Comparison of ENCODE assay signal across 8 cellular contexts in the genomic region with DNA sequence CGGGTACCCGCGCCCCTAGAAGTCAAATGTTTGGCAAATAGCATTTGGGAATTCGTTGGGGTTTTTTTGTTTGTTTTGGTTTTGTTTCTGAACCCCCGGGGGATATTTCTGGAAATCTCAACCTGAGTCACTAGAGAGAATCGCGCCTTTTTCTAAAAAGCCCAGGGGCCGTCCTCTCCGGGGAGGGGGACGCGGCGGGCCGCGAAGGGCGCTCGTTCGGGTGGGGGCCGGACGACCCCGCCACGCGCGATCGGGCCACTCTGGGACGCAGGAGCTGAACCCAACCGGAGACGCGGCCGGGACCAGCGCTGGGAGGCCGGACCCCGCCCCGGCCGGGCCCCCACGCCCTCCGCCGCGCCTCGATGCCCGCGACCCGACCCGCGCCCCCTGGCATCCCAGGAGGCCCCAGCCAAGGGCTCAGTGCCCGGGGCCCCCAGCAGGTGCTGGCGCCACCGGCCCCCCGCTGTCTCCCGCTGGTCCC. TPM values are rescaled to one million over a fixed set of nuclear protein-coding genes. Genes with fewer than 3 reads are reported as not detected.
DNase-seq lines count a peak whose midpoint lies in the region; ATAC-seq and TF ChIP-seq lines count a peak whose summit lies in the region.

No MANE protein-coding gene starts in this region.

- 5 to 6% methylated on average over 19 to 20 of the region's 49 CpGs for WGBS in GM23248 (ENCODE audit: low coverage in 1 of 2, low lambda C conversion rate in 2 of 2, missing lambda C conversion rate in 2 of 2), 2 experiments
- WGBS in esophagus squamous epithelium, 2 donors = 0% methylated on average over 7 of the region's 49 CpGs; no CpG with 5 or more reads in 1 of the 2 donors

- H3K36me3 ChIP-seq in GM23248 (ENCODE audit: low read depth) (no peaks in the 10 kb centered on the region), RWPE2 (ENCODE audit: low read depth) (peaks cover 25% of the 10 kb centered on the region), esophagus squamous epithelium (no peaks in the 10 kb centered on the region)

- H3K4me1 Mint-ChIP-seq in Calu3 (ENCODE audit: low read depth, unreplicated experiment) = peaks cover 40% of the 10 kb centered on the region

- H3K4me3 Mint-ChIP-seq in Calu3 (ENCODE audit: low read depth, unreplicated experiment) = peak overlapping the region; percentile 77

- DNase-seq in Calu3 (no peak), GM23248 (peak; percentile 44), RWPE2 (ENCODE audit: low spot score) (no peak), esophagus squamous epithelium (lab: John Stamatoyannopoulos, UW) (no peak), omental fat pad (ENCODE audit: low spot score) (no peak), SIG-M5 treated with dmso at 0.1 percent for 504 hours (lab: John Stamatoyannopoulos, UW; ENCODE audit: unreplicated experiment) (no peak), NCI-H510A (lab: John Stamatoyannopoulos, UW) (no peak)
- DNase-seq in stimulated activated CD4-positive, alpha-beta T cell treated with anti-CD3 and anti-CD28 coated beads, Interleukin-15, amount 100 ng/mL, for 24 hours = no peak

- BruUV-seq in Calu3 (replicated peaks; lab: Mats Ljungman, UMichigan) = no TSS peak

- in situ Hi-C loops in GM23248 (cut with MboI) = no loop called here

- no peaks in the 10 kb centered on the region for H3K9me3 ChIP-seq in GM23248 (ENCODE audit: low read depth)
- no peaks in the 10 kb centered on the region for H3K9me3 ChIP-seq in RWPE2 (ENCODE audit: severe bottlenecking)
- no peaks in the 10 kb centered on the region for H3K9me3 ChIP-seq in esophagus squamous epithelium

- no peaks in the 10 kb centered on the region for H3K27me3 Mint-ChIP-seq in Calu3 (ENCODE audit: unreplicated experiment)

- H3K9me3 Mint-ChIP-seq in Calu3 (ENCODE audit: low read depth, unreplicated experiment) = no peaks in the 10 kb centered on the region

- CTCF ChIA-PET in Calu3 (lab: Charles Lee) = interaction anchor here (0.7 to 2.8 kb wide), 7 partner anchors 11 to 186 kb away, joined by 3 to 20 read pairs (median 4); no protein-coding TSS in a partner anchor

- H3K9ac ChIP-seq in GM23248 = peak overlapping the region; percentile 95

- peak overlapping the region; percentile 96 for H3K4me2 ChIP-seq in GM23248 (ENCODE audit: unreplicated experiment)

- H3K9me2 ChIP-seq in GM23248 (ENCODE audit: insufficient read depth) = no peaks in the 10 kb centered on the region

- H3K27ac ChIP-seq in GM23248 (peak overlapping the region; percentile 72), RWPE2 (ENCODE audit: poor library complexity, severe bottlenecking) (peak overlapping the region; percentile 76), esophagus squamous epithelium (peak overlapping the region; percentile 92 to 98 (median 96))

- H4K20me1 ChIP-seq in GM23248 (ENCODE audit: insufficient read depth) = peaks cover 7% of the 10 kb centered on the region; the same call in 1 of the 2 replicates

- peaks cover 64% of the 10 kb centered on the region for H3K36me3 Mint-ChIP-seq in Calu3 (ENCODE audit: insufficient read depth, unreplicated experiment)

- H3K27ac Mint-ChIP-seq in Calu3 (ENCODE audit: unreplicated experiment) = peak overlapping the region; percentile 98

- H3F3A ChIP-seq in GM23248 (ENCODE audit: insufficient read depth) = peaks cover 37% of the 10 kb centered on the region

- peak overlapping the region; percentile 16; the same call in 1 of the 2 replicates for H2AFZ ChIP-seq in GM23248

- H3K4me3 ChIP-seq in GM23248 = peak overlapping the region; percentile 86
- peak overlapping the region; percentile 98 for H3K4me3 ChIP-seq in RWPE2 (ENCODE audit: severe bottlenecking)
- peak overlapping the region; percentile 69 to 97 (median 92) for H3K4me3 ChIP-seq in esophagus squamous epithelium

- peaks cover 40% of the 10 kb centered on the region for H3K4me1 ChIP-seq in GM23248 (ENCODE audit: insufficient read depth)
- H3K4me1 ChIP-seq in RWPE2 (ENCODE audit: insufficient read depth, poor library complexity, severe bottlenecking) = peaks cover 25% of the 10 kb centered on the region
- H3K4me1 ChIP-seq in esophagus squamous epithelium = peaks cover 7 to 59% (median 35%) of the 10 kb centered on the region in 3 donors

- peaks cover 61% of the 10 kb centered on the region for H3K79me2 ChIP-seq in GM23248 (ENCODE audit: insufficient read depth)

- TF ChIP-seq CTCF in Calu3 (IDR thresholded peaks at IDR 0.05; ENCODE audit: unreplicated experiment) (no peak), RWPE2 (IDR thresholded peaks at IDR 0.05; ENCODE audit: poor library complexity, severe bottlenecking) (no peak), esophagus squamous epithelium (IDR thresholded peaks at IDR 0.05) (no peak), omental fat pad (IDR thresholded peaks at IDR 0.05) (no peak)

- ATAC-seq in RWPE2 (ENCODE audit: low read depth) (peak; percentile 2; the same call in 1 of the 3 replicates), omental fat pad (ENCODE audit: low FRiP score) (peak; percentile 2)

- no peak for TF ChIP-seq POLR2A in esophagus squamous epithelium (IDR thresholded peaks at IDR 0.05)

- H3K27me3 ChIP-seq in GM23248 (replicated peaks; ENCODE audit: insufficient read depth) = no peaks in the 10 kb centered on the region
- H3K27me3 ChIP-seq in RWPE2 (ENCODE audit: insufficient read depth, poor library complexity, severe bottlenecking) = no peaks in the 10 kb centered on the region
- no peaks in the 10 kb centered on the region for H3K27me3 ChIP-seq in esophagus squamous epithelium

- intact Hi-C loops in Calu3 (cut with micrococcal nuclease; ENCODE audit: unreplicated experiment) (no loop called here), esophagus squamous epithelium (cut with DNase I) (no loop called here)

RNA-seq across cellular contexts. Expression of gene LITAF, which starts 0.3 kb away (rescaled TPM):
- total RNA-seq in Calu3 (2022) = 328 and 443 TPM in 2 replicates
- 83.2 and 92.1 TPM in 2 replicates for total RNA-seq in GM23248 (2014; rRNA removed; shearing (Covaris generic))
- polyA plus RNA-seq in GM23248 (2016; fragmentation: Nextera tagmentation; extraction: Ambion mirVana) = 150 and 159 TPM in 2 replicates
- 10 to 100 TPM; 13.7 to 44.4 (median 34.4) TPM for total RNA-seq in esophagus squamous epithelium
- 100 to 1,000 TPM in 2 of 4 donors, 10 to 100 TPM in 2; 69.8 to 196 (median 103) TPM for total RNA-seq in omental fat pad
